ENCODE assay signal across 8 cellular contexts in genomic region chr12:98424726-98425401, GRCh38.
A peak's percentile ranks its signal among the peaks of the same experiment; 100 is the strongest.
DNase-seq lines count a peak whose midpoint lies in the region; TF ChIP-seq lines count a peak whose summit lies in the region.

No MANE protein-coding gene starts in this region.

- no peaks in the 10 kb centered on the region for H3K36me3 ChIP-seq in prostate gland

- no peaks in the 10 kb centered on the region for H3K4me1 ChIP-seq in prostate gland (replicated peaks)

- WGBS in prostate gland = 18% methylated on average over 9 of the region's 9 CpGs

- DNase-seq in GF-D8 (lab: John Stamatoyannopoulos, UW) = peak; percentile 11
- peak; percentile 51 for DNase-seq in H4 (ENCODE audit: low spot score)
- DNase-seq in LNCaP clone FGC (ENCODE audit: low read depth) = no peak
- peak; percentile 86 for DNase-seq in RWPE1 (ENCODE audit: low spot score)
- peak; percentile 48 for DNase-seq in activated naive CD4-positive, alpha-beta T cell treated with anti-CD3 and anti-CD28 coated beads, Interleukin-2, amount 50 U/mL, for 16 hours
- DNase-seq in head of caudate nucleus = peak; percentile 42 to 87 (median 72)
- peak; percentile 50 for DNase-seq in prostate gland (ENCODE audit: low spot score)
- DNase-seq in activated CD4-positive, CD25-positive, alpha-beta regulatory T cell treated with anti-CD3 and anti-CD28 coated beads, Interleukin-2, amount 50 U/mL, for 72 hours = no peak

- TF ChIP-seq POLR2A in prostate gland (IDR thresholded peaks at IDR 0.05) = no peak

- no peak overlapping the region for H3K4me3 ChIP-seq in LNCaP clone FGC (ENCODE audit: low read depth, low read length)
- H3K4me3 ChIP-seq in prostate gland = no peak overlapping the region

- no peaks in the 10 kb centered on the region for H3K27me3 ChIP-seq in prostate gland (replicated peaks; ENCODE audit: insufficient read depth)

- no peaks in the 10 kb centered on the region for H3K9me3 ChIP-seq in prostate gland

- H3K27ac ChIP-seq in RWPE1 (no peak overlapping the region), prostate gland (no peak overlapping the region)

- TF ChIP-seq CTCF in LNCaP clone FGC (IDR thresholded peaks at IDR 0.05; ENCODE audit: control insufficient read depth, extremely low read depth, insufficient read depth) (peak; percentile 72), RWPE1 (conservative IDR thresholded peaks at IDR 0.05; ENCODE audit: low read depth) (peak; percentile 83), prostate gland (IDR thresholded peaks at IDR 0.05) (peak; percentile 15 to 69 (median 56))

- intact Hi-C loops in head of caudate nucleus (cut with DNase I) = loop anchor here (10.0 kb wide), 1 partner anchor 90 kb away; the partner anchor contains the start of gene TMPO
- intact Hi-C loops in prostate gland (cut with DNase I) = loop anchor here (2.0 kb wide), 1 partner anchor 90 kb away; the partner anchor contains the start of gene TMPO

- POLR2A ChIA-PET in RWPE1 (lab: Yijun Ruan, JAX; ENCODE audit: low non-redundant PET) = no interaction called here

- CTCF ChIA-PET in RWPE1 (lab: Yijun Ruan, JAX) = interaction anchor here (0.5 to 1.0 kb wide), 6 partner anchors 11 to 1796 kb away, joined by 3 to 4 read pairs (median 3); no protein-coding TSS in a partner anchor

Comparison
In these comparisons a context has a peak if more than half of its experiments do, and no peak if none do; other contexts are left out.
1. DNase-seq: peak in GF-D8 (single experiment), H4 (single experiment), RWPE1 (single experiment), activated naive CD4-positive, alpha-beta T cell treated with anti-CD3 and anti-CD28 coated beads, Interleukin-2, amount 50 U/mL, for 16 hours (single experiment), head of caudate nucleus (42 of 42) and prostate gland (single experiment); none in LNCaP clone FGC (single experiment) and activated CD4-positive, CD25-positive, alpha-beta regulatory T cell treated with anti-CD3 and anti-CD28 coated beads, Interleukin-2, amount 50 U/mL, for 72 hours (single experiment).
2. Peak in every context shown above with its lines, with median percentiles within 50 percentile points of each other: CTCF ChIP-seq.